33 cellular contexts compared by ENCODE assay signal in the genomic region with DNA sequence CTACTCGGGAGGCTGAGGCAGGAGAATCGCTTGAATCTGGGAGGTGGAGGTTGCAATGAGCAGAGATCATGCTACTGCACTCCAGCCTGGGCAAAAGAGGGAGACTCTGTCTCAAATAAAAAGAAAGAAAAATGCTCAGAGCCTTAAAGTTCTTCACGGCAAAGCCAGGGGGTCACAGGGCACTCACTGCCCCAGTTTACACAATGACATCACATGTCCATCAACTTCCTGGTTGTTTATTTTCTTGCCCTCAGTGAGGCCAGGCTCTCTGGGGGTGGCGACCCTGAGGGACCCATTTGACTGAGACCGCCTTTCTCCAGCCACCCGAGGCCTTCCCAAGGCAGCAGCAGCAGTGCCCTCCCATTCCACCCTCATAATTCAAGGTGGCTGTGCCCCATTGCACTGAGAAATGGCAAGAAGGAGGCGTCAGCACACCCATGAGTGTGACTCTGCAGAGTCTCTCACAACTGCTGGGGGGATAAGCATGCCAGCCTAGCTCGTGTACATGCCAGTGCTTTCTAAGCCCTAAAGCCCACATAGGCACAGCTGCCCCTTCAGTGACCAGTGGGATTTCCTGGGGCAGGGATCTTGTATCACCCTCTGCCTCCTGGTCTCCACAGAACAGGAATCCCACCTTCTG. TPM values are rescaled to one million over a fixed set of nuclear protein-coding genes. Genes with fewer than 3 reads are reported as not detected.
A peak's percentile ranks its signal among the peaks of the same experiment; 100 is the strongest.
DNase-seq lines count a peak whose midpoint lies in the region; TF ChIP-seq lines count a peak whose summit lies in the region.
"Had no signal": no experiment of that assay in that cellular context is flagged by ENCODE, and none has a peak within 500 bp of the region (broad histone marks: within the 10 kb centered on the region; RNA-seq: fewer than 3 reads in every experiment).

No MANE protein-coding gene starts in this region.

- H3K4me3 Mint-ChIP-seq in type B pancreatic cell, result no peak overlapping the region
- H3K4me3 Mint-ChIP-seq: activated B cell treated with CpG ODN at 0.5 μM for 24 hours; activated CD8-positive, alpha-beta memory T cell treated with anti-CD3 and anti-CD28 coated beads, Interleukin-2, amount 10 ng/mL, durations not matched to agents 7 days and 5 days; CD8-positive, alpha-beta memory T cell; central memory CD8-positive, alpha-beta T cell; neural progenitor cell; T-cell had no signal

- peaks cover 5% of the 10 kb centered on the region for H3K4me1 Mint-ChIP-seq in type B pancreatic cell (ENCODE audit: unreplicated experiment)
- H3K4me1 Mint-ChIP-seq: activated B cell treated with CpG ODN at 0.5 μM for 24 hours; CD8-positive, alpha-beta memory T cell; central memory CD8-positive, alpha-beta T cell; T-cell had no signal

- no peaks in the 10 kb centered on the region for H3K27me3 Mint-ChIP-seq in type B pancreatic cell
- H3K27me3 Mint-ChIP-seq: activated B cell treated with CpG ODN at 0.5 μM for 24 hours; activated CD8-positive, alpha-beta memory T cell treated with anti-CD3 and anti-CD28 coated beads, Interleukin-2, amount 10 ng/mL, durations not matched to agents 7 days and 5 days; CD8-positive, alpha-beta memory T cell; central memory CD8-positive, alpha-beta T cell; T-cell had no signal

- no peaks in the 10 kb centered on the region for H4K20me1 ChIP-seq in hepatocyte (ENCODE audit: insufficient read depth, poor library complexity, severe bottlenecking)

- intact Hi-C loops in uterus (cut with DNase I; ENCODE audit: low total_unique reads), result no loop called here
- intact Hi-C loops in adrenal gland (cut with DNase I), result no loop called here

- DNase-seq in HuH-7 (ENCODE audit: low spot score) (peak; percentile 40), hepatocyte (ENCODE audit: low spot score) (no peak), GM13977 (ENCODE audit: low spot score) (no peak), uterus (no peak), adrenal gland (no peak), type B pancreatic cell (ENCODE audit: extremely low spot score, unreplicated experiment) (no peak)
- DNase-seq: activated B cell treated with CpG ODN at 0.5 μM for 24 hours; activated CD8-positive, alpha-beta memory T cell treated with anti-CD3 and anti-CD28 coated beads, Interleukin-2, amount 10 ng/mL, durations not matched to agents 7 days and 5 days; activated naive CD4-positive, alpha-beta T cell treated with Interleukin-2 at 50 U/mL for 16 hours; BE2C; CD8-positive, alpha-beta memory T cell; DMS79; foreskin melanocyte; GDM1; GOT3; KBM-7; mammary epithelial cell; NCI-H1092 treated with DMSO at 0.1 percent for 48 hours; NCI-H187; NCI-H2171; NCI-H82; SJCRH30; stimulated activated CD4-positive, alpha-beta T cell treated with anti-CD3 and anti-CD28 coated beads, Interleukin-12 subunit alpha, Interleukin-12 subunit beta, amount 100 ng/mL, for 4 hours; stimulated activated CD4-positive, alpha-beta T cell treated with anti-CD3 and anti-CD28 coated beads, Interleukin-2, amount 100 ng/mL, for 48 hours; T-cell had no signal

- TF ChIP-seq POLR2A in uterus (IDR thresholded peaks at IDR 0.05) (no peak), adrenal gland (IDR thresholded peaks at IDR 0.05) (no peak)

- no peak overlapping the region for H3K27ac Mint-ChIP-seq in type B pancreatic cell
- H3K27ac Mint-ChIP-seq: activated B cell treated with CpG ODN at 0.5 μM for 24 hours; activated CD8-positive, alpha-beta memory T cell treated with anti-CD3 and anti-CD28 coated beads, Interleukin-2, amount 10 ng/mL, durations not matched to agents 7 days and 5 days; neural progenitor cell; T-cell had no signal

- H2AFZ ChIP-seq in ACC112 (ENCODE audit: low read length, unreplicated experiment), result no peak overlapping the region
- no peak overlapping the region for H2AFZ ChIP-seq in hepatocyte
- H2AFZ ChIP-seq: neural progenitor cell had no signal

- 79% methylated on average over 8 of the region's 8 CpGs for WGBS in hepatocyte (ENCODE audit: low lambda C conversion rate, missing lambda C conversion rate)
- 88 to 93% methylated on average over 6 to 8 of the region's 8 CpGs for WGBS in mesodermal cell (ENCODE audit: insufficient coverage in 2 of 2), 2 experiments
- WGBS in adrenal gland, 4 donors, result 81 to 90% (median 84%) methylated on average over 6 to 8 of the region's 8 CpGs

- H3K4me3 ChIP-seq in ACC112 (ENCODE audit: low read depth, low read length), result no peak overlapping the region
- H3K4me3 ChIP-seq in hepatocyte, result no peak overlapping the region
- H3K4me3 ChIP-seq in mesodermal cell (ENCODE audit: extremely low read depth, insufficient read depth, low read length, poor library complexity, severe bottlenecking), result no peak overlapping the region
- no peak overlapping the region for H3K4me3 ChIP-seq in uterus
- no peak overlapping the region for H3K4me3 ChIP-seq in adrenal gland
- H3K4me3 ChIP-seq: esophagus muscularis mucosa, neural progenitor cell, prostate gland, SJCRH30, stomach, vagina had no signal

- H3K36me3 Mint-ChIP-seq in type B pancreatic cell, result peaks cover 11% of the 10 kb centered on the region
- H3K36me3 Mint-ChIP-seq: activated CD8-positive, alpha-beta memory T cell treated with anti-CD3 and anti-CD28 coated beads, Interleukin-2, amount 10 ng/mL, durations not matched to agents 7 days and 5 days had no signal

- H3K4me1 ChIP-seq in ACC112 (ENCODE audit: control insufficient read depth, insufficient read depth, low read length, unreplicated experiment), result peaks cover 32% of the 10 kb centered on the region
- H3K4me1 ChIP-seq in hepatocyte (ENCODE audit: insufficient read depth), result peaks cover 15% of the 10 kb centered on the region
- peaks cover 20% of the 10 kb centered on the region for H3K4me1 ChIP-seq in mesodermal cell (ENCODE audit: control insufficient read depth, insufficient read depth, low read length, poor library complexity, severe bottlenecking)
- no peaks in the 10 kb centered on the region for H3K4me1 ChIP-seq in uterus
- no peaks in the 10 kb centered on the region for H3K4me1 ChIP-seq in adrenal gland (replicated peaks in 1 of 2)
- H3K4me1 ChIP-seq: BE2C, esophagus muscularis mucosa, neural progenitor cell, prostate gland, SJCRH30, vagina had no signal

- H3K79me2 ChIP-seq in ACC112 (ENCODE audit: control insufficient read depth, insufficient read depth, low read length, unreplicated experiment) (no peaks in the 10 kb centered on the region), hepatocyte (no peaks in the 10 kb centered on the region)

- H3K36me3 ChIP-seq in ACC112 (ENCODE audit: insufficient read depth, low read length), result peaks cover 7% of the 10 kb centered on the region; the same call in 1 of the 2 replicates
- no peaks in the 10 kb centered on the region for H3K36me3 ChIP-seq in hepatocyte (replicated peaks; ENCODE audit: insufficient read depth, low read depth)
- H3K36me3 ChIP-seq in mesodermal cell (ENCODE audit: control insufficient read depth, insufficient read depth, low read length), result peaks cover 8% of the 10 kb centered on the region
- no peaks in the 10 kb centered on the region for H3K36me3 ChIP-seq in uterus
- H3K36me3 ChIP-seq in adrenal gland (replicated peaks in 1 of 2), result peaks cover 0 to 6% of the 10 kb centered on the region in 2 donors
- H3K36me3 ChIP-seq: BE2C, neural progenitor cell, prostate gland, vagina had no signal

- no peaks in the 10 kb centered on the region for H3K9me2 ChIP-seq in hepatocyte (replicated peaks; ENCODE audit: insufficient read depth)

- in situ Hi-C loops in GM13977 (cut with MboI; ENCODE audit: low pct_unique_long_range_greater_than_20kb, low sequenced_read_pairs, unreplicated experiment), result no loop called here

- peak overlapping the region; percentile 24 for H3K4me2 ChIP-seq in hepatocyte
- H3K4me2 ChIP-seq: neural progenitor cell had no signal

- no peaks in the 10 kb centered on the region for H3K9me3 Mint-ChIP-seq in type B pancreatic cell
- H3K9me3 Mint-ChIP-seq: activated B cell treated with CpG ODN at 0.5 μM for 24 hours; CD8-positive, alpha-beta memory T cell; central memory CD8-positive, alpha-beta T cell; neural progenitor cell; T-cell had no signal

- no peak for TF ChIP-seq CTCF in hepatocyte (IDR thresholded peaks at IDR 0.05; ENCODE audit: poor library complexity)
- no peak for TF ChIP-seq CTCF in GM13977 (IDR thresholded peaks at IDR 0.05; ENCODE audit: extremely low read depth, insufficient read depth, missing control alignments)
- no peak for TF ChIP-seq CTCF in uterus (IDR thresholded peaks at IDR 0.05)
- TF ChIP-seq CTCF in adrenal gland (IDR thresholded peaks at IDR 0.05), result no peak
- TF ChIP-seq CTCF in type B pancreatic cell (conservative IDR thresholded peaks at IDR 0.05), result no peak

- H3K27me3 ChIP-seq in ACC112 (ENCODE audit: insufficient read depth, low read length) (no peaks in the 10 kb centered on the region), hepatocyte (no peaks in the 10 kb centered on the region), uterus (no peaks in the 10 kb centered on the region), adrenal gland (no peaks in the 10 kb centered on the region)
- H3K27me3 ChIP-seq: BE2C, esophagus muscularis mucosa, neural progenitor cell, SJCRH30, stomach, vagina had no signal

- H3K9me3 ChIP-seq in hepatocyte (ENCODE audit: low read depth) (no peaks in the 10 kb centered on the region), mesodermal cell (ENCODE audit: control insufficient read depth, low read length) (no peaks in the 10 kb centered on the region), uterus (no peaks in the 10 kb centered on the region), adrenal gland (replicated peaks in 1 of 3) (no peaks in the 10 kb centered on the region)
- H3K9me3 ChIP-seq: BE2C, esophagus muscularis mucosa, prostate gland, SJCRH30, stomach, vagina had no signal

- H3K27ac ChIP-seq in ACC112 (ENCODE audit: low read depth, low read length) (peak overlapping the region; percentile 36; the same call in 1 of the 2 replicates), hepatocyte (peak overlapping the region; percentile 85), mesodermal cell (ENCODE audit: low read depth, low read length, severe bottlenecking) (peak overlapping the region; percentile 8), uterus (no peak overlapping the region), adrenal gland (no peak overlapping the region)
- H3K27ac ChIP-seq: esophagus muscularis mucosa, neural progenitor cell, prostate gland, SJCRH30, stomach, vagina had no signal

RNA-seq across cellular contexts. Expression of gene SFXN5, which starts 50.0 kb away (rescaled TPM):
- total RNA-seq in hepatocyte (25.7 and 34.6 TPM in 2 replicates), uterus (10 to 100 TPM in 2 of 4 donors, 1 to 10 TPM in 2; 2.1 to 16.0 (median 10.6) TPM), adrenal gland (10 to 100 TPM; 17.6 to 56.5 (median 36.5) TPM), type B pancreatic cell (ENCODE audit: low replicate concordance) (15.0 and 27.3 TPM in 2 replicates)
- polyA plus RNA-seq in hepatocyte (25.8 and 26.1 TPM in 2 replicates), adrenal gland (10 to 100 TPM; 12.2 to 34.2 (median 22.6) TPM)
- 8.6 TPM for polyA plus RNA-seq in mesodermal cell (2013, experiment 1 of 2)
- 7.5 TPM for polyA plus RNA-seq in mesodermal cell (2013, experiment 2 of 2)

Comparison
In these comparisons a context has a peak if more than half of its experiments do, and no peak if none do; other contexts are left out.
1. H3K27ac ChIP-seq: peak in ACC112 (single experiment), hepatocyte (single experiment) and mesodermal cell (single experiment); none in uterus (0 of 2) and adrenal gland (0 of 5).